Comparison of ENCODE assay signal across 26 cellular contexts in the genomic region with DNA sequence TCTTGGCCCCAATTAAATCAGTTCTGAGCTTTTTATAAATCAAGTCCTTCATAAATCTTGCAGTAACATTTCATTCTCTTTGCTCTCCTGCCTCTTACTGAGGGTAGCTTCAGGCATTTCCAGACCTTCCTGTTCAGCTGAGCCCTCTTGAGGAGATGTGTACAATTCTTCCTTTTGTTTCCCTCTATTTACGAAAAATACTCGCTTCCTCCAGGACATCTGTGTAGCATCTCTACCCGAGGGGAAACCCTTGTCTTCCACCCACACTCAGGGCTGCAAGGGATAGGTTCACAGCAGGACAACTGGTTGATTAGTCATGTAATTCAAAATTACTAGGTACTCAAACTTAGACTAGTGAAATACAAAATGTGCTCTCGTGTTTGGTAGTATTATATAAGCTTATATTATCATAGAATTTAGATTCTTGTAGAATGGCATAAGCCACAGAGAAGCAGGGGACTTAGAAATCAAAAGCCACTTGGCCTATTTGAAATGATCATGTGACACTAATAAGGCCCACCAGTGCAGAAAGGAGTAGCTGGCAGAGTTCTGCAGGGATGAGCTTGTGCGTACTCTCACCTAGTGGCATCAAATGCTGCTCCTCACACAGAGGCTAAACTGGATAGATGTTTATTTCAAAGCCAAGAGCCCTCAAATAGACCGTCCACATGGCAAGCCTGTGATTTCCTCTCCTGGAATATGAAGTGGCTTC.
DNase-seq lines count a peak whose midpoint lies in the region; ATAC-seq and TF ChIP-seq lines count a peak whose summit lies in the region.
"Had no signal": no experiment of that assay in that cellular context is flagged by ENCODE, and none has a peak within 500 bp of the region (broad histone marks: within the 10 kb centered on the region; RNA-seq: fewer than 3 reads in every experiment).

No MANE protein-coding gene starts in this region.

- no peak overlapping the region for H3K4me3 Mint-ChIP-seq in activated CD4-positive, alpha-beta T cell treated with anti-CD3 and anti-CD28 coated beads, Interleukin-2, amount 10 ng/mL, durations not matched to agents 24 days and 14 days
- no peak overlapping the region for H3K4me3 Mint-ChIP-seq in endodermal cell
- H3K4me3 Mint-ChIP-seq: B cell; stimulated activated naive B cell treated with anti-CD40 and anti-IgM and Interleukin-4, amounts not matched to agents 10 μg/mL and 1 μg/mL and 100 μg/mL, for 72 hours; WTC11 had no signal

- no peak overlapping the region for H3K4me3 ChIP-seq in endodermal cell (ENCODE audit: low read length)
- H3K4me3 ChIP-seq: gastrocnemius medialis, thoracic aorta had no signal

- no peaks in the 10 kb centered on the region for H3K4me1 ChIP-seq in endodermal cell (ENCODE audit: control insufficient read depth, insufficient read depth, low read length)
- H3K4me1 ChIP-seq: gastrocnemius medialis had no signal

- ATAC-seq in GM19035 (IDR thresholded peaks at IDR 0.05; ENCODE audit: unreplicated experiment) (no peak), GM21529 (IDR thresholded peaks at IDR 0.05; ENCODE audit: unreplicated experiment) (no peak), left lobe of liver (no peak)
- ATAC-seq: gastrocnemius medialis; Panc1; stimulated activated naive B cell treated with anti-CD40 and anti-IgM and Interleukin-4, amounts not matched to agents 10 μg/mL and 1 μg/mL and 100 μg/mL, for 72 hours; WTC11 had no signal

- WGBS in endodermal cell (ENCODE audit: insufficient coverage in 1 of 2, insufficient read length in 1 of 2), 2 experiments: 88 to 91% methylated on average over 2 to 6 of the region's 6 CpGs

- H3K27ac ChIP-seq in endodermal cell (ENCODE audit: low read depth, low read length): no peak overlapping the region
- H3K27ac ChIP-seq: epithelial cell of prostate, gastrocnemius medialis, thoracic aorta had no signal

- H3K4me1 Mint-ChIP-seq in activated CD4-positive, alpha-beta T cell treated with anti-CD3 and anti-CD28 coated beads, Interleukin-2, amount 10 ng/mL, durations not matched to agents 24 days and 14 days: no peaks in the 10 kb centered on the region
- H3K4me1 Mint-ChIP-seq in endodermal cell: peaks cover 3% of the 10 kb centered on the region
- H3K4me1 Mint-ChIP-seq: B cell; stimulated activated naive B cell treated with anti-CD40 and anti-IgM and Interleukin-4, amounts not matched to agents 10 μg/mL and 1 μg/mL and 100 μg/mL, for 72 hours had no signal

- no peaks in the 10 kb centered on the region for H3K36me3 ChIP-seq in endodermal cell (ENCODE audit: control insufficient read depth, insufficient read depth, low read length)
- H3K36me3 ChIP-seq: gastrocnemius medialis, thoracic aorta had no signal

- no peak for TF ChIP-seq CTCF in endodermal cell (conservative IDR thresholded peaks at IDR 0.05)

- H3K9ac ChIP-seq in endodermal cell (ENCODE audit: extremely low read depth, low read length, poor library complexity, severe bottlenecking): no peak overlapping the region

- H3K9me3 Mint-ChIP-seq in activated CD4-positive, alpha-beta T cell treated with anti-CD3 and anti-CD28 coated beads, Interleukin-2, amount 10 ng/mL, durations not matched to agents 24 days and 14 days: no peaks in the 10 kb centered on the region
- H3K9me3 Mint-ChIP-seq in endodermal cell: no peaks in the 10 kb centered on the region
- H3K9me3 Mint-ChIP-seq: WTC11 had no signal

- H3K27me3 Mint-ChIP-seq in activated CD4-positive, alpha-beta T cell treated with anti-CD3 and anti-CD28 coated beads, Interleukin-2, amount 10 ng/mL, durations not matched to agents 24 days and 14 days: peaks cover 39% of the 10 kb centered on the region
- peaks cover 2% of the 10 kb centered on the region for H3K27me3 Mint-ChIP-seq in endodermal cell (ENCODE audit: insufficient read depth)

- no peaks in the 10 kb centered on the region for H3K9me3 ChIP-seq in endodermal cell (ENCODE audit: control insufficient read depth, low read length)
- H3K9me3 ChIP-seq: gastrocnemius medialis, thoracic aorta had no signal

- DNase-seq in activated CD4-positive, alpha-beta T cell treated with anti-CD3 and anti-CD28 coated beads, Interleukin-2, amount 10 ng/mL, durations not matched to agents 24 days and 14 days: peak; percentile 27
- DNase-seq in activated CD4-positive, alpha-beta T cell treated with anti-CD3 and anti-CD28 coated beads for 1 hour: no peak
- DNase-seq in cerebellar cortex (ENCODE audit: low spot score): peak; percentile 18
- peak; percentile 29 for DNase-seq in left kidney (ENCODE audit: low read depth, low spot score)
- no peak for DNase-seq in endodermal cell
- no peak for DNase-seq in left lobe of liver (ENCODE audit: low spot score)
- DNase-seq: 8988T; activated CD4-positive, alpha-beta T cell treated with anti-CD3 and anti-CD28 coated beads, Interleukin-2, amount 50 U/mL, for 48 hours; activated CD8-positive, alpha-beta memory T cell treated with anti-CD3 and anti-CD28 coated beads, Interleukin-2, amount 50 U/mL, for 48 hours; activated effector memory CD4-positive, alpha-beta T cell treated with Interleukin-2 at 50 U/mL for 16 hours; dermis blood vessel endothelial cell; DMS79 treated with DMSO at 0.1 percent for 48 hours; gastrocnemius medialis; NCI-H1092; NCI-H2029 treated with DMSO at 0.1 percent for 48 hours; NK-92 treated with Interleukin-12 subunit alpha and Interleukin-12 subunit beta, amount 100 ng/mL, for 24 hours; nucleus accumbens; stimulated activated CD4-positive, alpha-beta T cell treated with anti-CD3 and anti-CD28 coated beads, Interleukin-2, amount 100 ng/mL, for 48 hours; stimulated activated naive B cell treated with anti-CD40 and anti-IgM and Interleukin-4, amounts not matched to agents 10 μg/mL and 1 μg/mL and 100 μg/mL, for 72 hours had no signal

- no peak overlapping the region for H3K27ac Mint-ChIP-seq in activated CD4-positive, alpha-beta T cell treated with anti-CD3 and anti-CD28 coated beads, Interleukin-2, amount 10 ng/mL, durations not matched to agents 24 days and 14 days
- H3K27ac Mint-ChIP-seq in endodermal cell: no peak overlapping the region
- H3K27ac Mint-ChIP-seq: B cell; stimulated activated naive B cell treated with anti-CD40 and anti-IgM and Interleukin-4, amounts not matched to agents 10 μg/mL and 1 μg/mL and 100 μg/mL, for 72 hours; WTC11 had no signal

- no peaks in the 10 kb centered on the region for H3K27me3 ChIP-seq in endodermal cell (ENCODE audit: control insufficient read depth, insufficient read depth, low read length, poor library complexity, severe bottlenecking)
- H3K27me3 ChIP-seq: gastrocnemius medialis had no signal

- no peaks in the 10 kb centered on the region for H3K36me3 Mint-ChIP-seq in activated CD4-positive, alpha-beta T cell treated with anti-CD3 and anti-CD28 coated beads, Interleukin-2, amount 10 ng/mL, durations not matched to agents 24 days and 14 days (ENCODE audit: low read depth)
- no peaks in the 10 kb centered on the region for H3K36me3 Mint-ChIP-seq in endodermal cell (ENCODE audit: low read depth)
- H3K36me3 Mint-ChIP-seq: stimulated activated naive B cell treated with anti-CD40 and anti-IgM and Interleukin-4, amounts not matched to agents 10 μg/mL and 1 μg/mL and 100 μg/mL, for 72 hours; WTC11 had no signal

- intact Hi-C loops in activated CD4-positive, alpha-beta T cell treated with anti-CD3 and anti-CD28 coated beads, Interleukin-2, amount 10 ng/mL, durations not matched to agents 24 days and 14 days (cut with micrococcal nuclease): no loop called here

Comparison
In these comparisons a context has a peak if more than half of its experiments do, and no peak if none do; other contexts are left out.
1. DNase-seq: peak in activated CD4-positive, alpha-beta T cell treated with anti-CD3 and anti-CD28 coated beads, Interleukin-2, amount 10 ng/mL, durations not matched to agents 24 days and 14 days (single experiment), cerebellar cortex (single experiment) and left kidney (single experiment); none in activated CD4-positive, alpha-beta T cell treated with anti-CD3 and anti-CD28 coated beads for 1 hour (single experiment), endodermal cell (single experiment) and left lobe of liver (single experiment).